Comparison of ENCODE assay signal across 10 cellular contexts in genomic region chr1:174799136-174799479, GRCh38.
DNase-seq lines count a peak whose midpoint lies in the region; ATAC-seq and TF ChIP-seq lines count a peak whose summit lies in the region.
"Had no signal": no experiment of that assay in that cellular context is flagged by ENCODE, and none has a peak within 500 bp of the region (broad histone marks: within the 10 kb centered on the region; RNA-seq: fewer than 3 reads in every experiment).

No MANE protein-coding gene starts in this region.

- H3K4me1 Mint-ChIP-seq in neural progenitor cell (peaks cover 12% of the 10 kb centered on the region), endothelial cell (ENCODE audit: unreplicated experiment) (no peaks in the 10 kb centered on the region)

- H3F3A ChIP-seq in neural progenitor cell (ENCODE audit: low read depth) = peaks cover 17% of the 10 kb centered on the region

- H3K4me3 ChIP-seq in BLaER1 = no peak overlapping the region
- peak overlapping the region; percentile 51 for H3K4me3 ChIP-seq in neural progenitor cell

- ATAC-seq in HG02623 (IDR thresholded peaks at IDR 0.05; ENCODE audit: unreplicated experiment) = peak; percentile 4
- ATAC-seq: HCT116 had no signal

- H3K9ac ChIP-seq in BLaER1 = no peak overlapping the region
- no peak overlapping the region for H3K9ac ChIP-seq in neural progenitor cell

- TF ChIP-seq CTCF in neural progenitor cell (IDR thresholded peaks at IDR 0.05) (no peak), endothelial cell (IDR thresholded peaks at IDR 0.05; ENCODE audit: unreplicated experiment) (no peak)

- peaks cover 6% of the 10 kb centered on the region for H3K27me3 Mint-ChIP-seq in neural progenitor cell (ENCODE audit: insufficient read depth, low read depth)
- H3K27me3 Mint-ChIP-seq in endothelial cell (ENCODE audit: unreplicated experiment) = no peaks in the 10 kb centered on the region

- H3K79me2 ChIP-seq in neural progenitor cell (ENCODE audit: low read depth) = no peaks in the 10 kb centered on the region

- H3K9me3 ChIP-seq in BLaER1 = no peaks in the 10 kb centered on the region
- no peaks in the 10 kb centered on the region for H3K9me3 ChIP-seq in neural progenitor cell (ENCODE audit: low read depth)

- H3K4me1 ChIP-seq in BLaER1 (peaks cover 48% of the 10 kb centered on the region), neural progenitor cell (peaks cover 14% of the 10 kb centered on the region)

- no peak for DNase-seq in neural progenitor cell (ENCODE audit: low spot score)
- no peak for DNase-seq in T-helper 9 cell
- no peak for DNase-seq in NCI-H526 (lab: John Stamatoyannopoulos, UW)
- no peak for DNase-seq in activated T-cell treated with anti-CD3 and anti-CD28 coated beads for 4 hours
- DNase-seq in endothelial cell (ENCODE audit: low spot score) = no peak

- H4K20me1 ChIP-seq in BLaER1 = no peaks in the 10 kb centered on the region
- H4K20me1 ChIP-seq in neural progenitor cell (ENCODE audit: low read depth) = no peaks in the 10 kb centered on the region

- H3K27me3 ChIP-seq in BLaER1 = no peaks in the 10 kb centered on the region
- H3K27me3 ChIP-seq in neural progenitor cell = no peaks in the 10 kb centered on the region

- H3K36me3 ChIP-seq in BLaER1 (no peaks in the 10 kb centered on the region), neural progenitor cell (no peaks in the 10 kb centered on the region)

- H3K4me2 ChIP-seq in BLaER1 = peak overlapping the region; percentile 93
- H3K4me2 ChIP-seq in neural progenitor cell = peak overlapping the region; percentile 80

- H3K4me3 Mint-ChIP-seq in neural progenitor cell (no peak overlapping the region), endothelial cell (ENCODE audit: unreplicated experiment) (no peak overlapping the region)

- H3K9me3 Mint-ChIP-seq in neural progenitor cell = no peaks in the 10 kb centered on the region
- no peaks in the 10 kb centered on the region for H3K9me3 Mint-ChIP-seq in endothelial cell (ENCODE audit: unreplicated experiment)
- H3K9me3 Mint-ChIP-seq: T-helper 1 cell treated with Interleukin-12 subunit alpha and Interleukin-12 subunit beta and Interleukin-4 antibody, amounts not matched to agents 30 μg/mL and 1 μg/mL, for 36 hours had no signal

- H2AFZ ChIP-seq in neural progenitor cell (replicated peaks) = no peak overlapping the region

- H3K36me3 Mint-ChIP-seq in neural progenitor cell (no peaks in the 10 kb centered on the region), endothelial cell (ENCODE audit: low read depth, unreplicated experiment) (no peaks in the 10 kb centered on the region)

- H3K27ac Mint-ChIP-seq in neural progenitor cell = no peak overlapping the region
- H3K27ac Mint-ChIP-seq in endothelial cell (ENCODE audit: unreplicated experiment) = no peak overlapping the region
- H3K27ac Mint-ChIP-seq: T-helper 1 cell treated with Interleukin-12 subunit alpha and Interleukin-12 subunit beta and Interleukin-4 antibody, amounts not matched to agents 30 μg/mL and 1 μg/mL, for 36 hours had no signal

- no peak overlapping the region for H3K27ac ChIP-seq in BLaER1
- peak overlapping the region; percentile 89 for H3K27ac ChIP-seq in cingulate gyrus (ENCODE audit: low read depth, low read length)
- no peak overlapping the region for H3K27ac ChIP-seq in neural progenitor cell
